1 cellular context compared by ENCODE assay signal in the genomic region with DNA sequence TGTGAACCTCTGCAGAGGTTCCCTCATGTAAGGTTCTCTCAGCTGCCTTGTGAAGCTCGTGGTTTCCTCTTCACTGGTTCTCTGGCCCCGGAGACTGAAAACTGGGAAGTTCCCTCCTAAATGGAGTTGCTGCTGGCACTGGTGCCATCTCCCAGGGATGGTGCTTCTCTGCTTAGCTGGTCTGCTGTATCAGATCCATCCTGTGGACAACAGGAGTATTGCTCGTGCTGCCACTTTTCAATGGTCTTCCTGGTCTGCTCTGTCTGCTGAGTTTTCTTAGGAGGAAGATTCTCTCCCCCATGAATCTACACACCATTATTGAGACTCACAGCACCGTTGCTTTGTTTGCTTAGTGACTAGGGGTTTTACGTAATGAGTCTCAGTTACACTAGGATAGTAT.
TF ChIP-seq lines count a peak whose summit lies in the region.

No MANE protein-coding gene starts in this region.

TF ChIP-seq in GM23338, 12 proteins besides CTCF, POLR2A, EP300 and RAD21 (continued from another document):
- TF ChIP-seq ZNF331 (CRISPR knock-in tag; IDR thresholded peaks at IDR 0.05; ENCODE audit: low read depth), result no peak
- TF ChIP-seq NANOG (IDR thresholded peaks at IDR 0.05; ENCODE audit: borderline replicate concordance), result no peak
